Comparison of ENCODE assay signal across 8 cellular contexts in genomic region chr10:73848821-73849489, GRCh38. TPM values are rescaled to one million over a fixed set of nuclear protein-coding genes. Genes with fewer than 3 reads are reported as not detected.
DNase-seq lines count a peak whose midpoint lies in the region; ATAC-seq and TF ChIP-seq lines count a peak whose summit lies in the region.

No MANE protein-coding gene starts in this region.

- H3K4me2 ChIP-seq in BLaER1: peak overlapping the region; percentile 69

- no peak overlapping the region for H3K4me3 ChIP-seq in BLaER1

- POLR2A ChIA-PET in activated CD8-positive, alpha-beta T cell treated with anti-CD3 and anti-CD28 coated beads for 36 hours (lab: Charles Lee): interaction anchor here (0.6 to 1.7 kb wide), 10 partner anchors 9 to 88 kb away, joined by 3 to 7 read pairs (median 3); no protein-coding TSS in a partner anchor

- peak overlapping the region; percentile 76 for H3K27ac Mint-ChIP-seq in activated CD8-positive, alpha-beta T cell treated with anti-CD3 and anti-CD28 coated beads for 36 hours
- peak overlapping the region; percentile 96 for H3K27ac Mint-ChIP-seq in memory B cell

- H3K27ac ChIP-seq in BLaER1: no peak overlapping the region

- peak; percentile 94 for ATAC-seq in GM19035 (IDR thresholded peaks at IDR 0.05; ENCODE audit: unreplicated experiment)
- peak; percentile 86 for ATAC-seq in HG03354 (IDR thresholded peaks at IDR 0.05; ENCODE audit: poor library complexity, severe bottlenecking, unreplicated experiment)
- ATAC-seq in activated CD8-positive, alpha-beta T cell treated with anti-CD3 and anti-CD28 coated beads for 36 hours: peak; percentile 100
- peak; percentile 99 for ATAC-seq in memory B cell (ENCODE audit: low read depth)

- H3K27me3 Mint-ChIP-seq in activated CD8-positive, alpha-beta T cell treated with anti-CD3 and anti-CD28 coated beads for 36 hours: no peaks in the 10 kb centered on the region
- H3K27me3 Mint-ChIP-seq in memory B cell: no peaks in the 10 kb centered on the region

- peaks cover 33% of the 10 kb centered on the region for H4K20me1 ChIP-seq in BLaER1

- peaks cover 12% of the 10 kb centered on the region for H3K4me1 Mint-ChIP-seq in activated CD8-positive, alpha-beta T cell treated with anti-CD3 and anti-CD28 coated beads for 36 hours (ENCODE audit: low read depth)
- peaks cover 15% of the 10 kb centered on the region for H3K4me1 Mint-ChIP-seq in memory B cell

- H3K36me3 Mint-ChIP-seq in activated CD8-positive, alpha-beta T cell treated with anti-CD3 and anti-CD28 coated beads for 36 hours (ENCODE audit: low read depth): peaks cover 20% of the 10 kb centered on the region
- H3K36me3 Mint-ChIP-seq in memory B cell: peaks cover 46% of the 10 kb centered on the region

- no peak overlapping the region for H3K4me3 Mint-ChIP-seq in activated CD8-positive, alpha-beta T cell treated with anti-CD3 and anti-CD28 coated beads for 36 hours
- peak overlapping the region; percentile 41 for H3K4me3 Mint-ChIP-seq in memory B cell

- no peaks in the 10 kb centered on the region for H3K9me3 ChIP-seq in BLaER1

- H3K4me1 ChIP-seq in BLaER1: peaks cover 27% of the 10 kb centered on the region

- H3K27me3 ChIP-seq in BLaER1: no peaks in the 10 kb centered on the region

- peaks cover 88% of the 10 kb centered on the region for H3K36me3 ChIP-seq in BLaER1

- no peak overlapping the region for H3K9ac ChIP-seq in BLaER1

- peak; percentile 94 for TF ChIP-seq CTCF in activated CD8-positive, alpha-beta T cell treated with anti-CD3 and anti-CD28 coated beads for 36 hours (IDR thresholded peaks at IDR 0.05)

- intact Hi-C loops in activated CD8-positive, alpha-beta T cell treated with anti-CD3 and anti-CD28 coated beads for 36 hours (cut with micrococcal nuclease): loop anchor here (1.0 kb wide), 1 partner anchor 30 kb away; no protein-coding TSS in a partner anchor

- CTCF ChIA-PET in activated CD8-positive, alpha-beta T cell treated with anti-CD3 and anti-CD28 coated beads for 36 hours (lab: Charles Lee): interaction anchor here (0.6 to 13.2 kb wide), 33 partner anchors 9 to 243 kb away, joined by 3 to 430 read pairs (median 4); partner anchors contain the start of gene CAMK2G

- H3K9me3 Mint-ChIP-seq in activated CD8-positive, alpha-beta T cell treated with anti-CD3 and anti-CD28 coated beads for 36 hours: no peaks in the 10 kb centered on the region
- H3K9me3 Mint-ChIP-seq in memory B cell: no peaks in the 10 kb centered on the region

- peak; percentile 43 for DNase-seq in NCI-H82 treated with DMSO at 0.1 percent for 48 hours (lab: John Stamatoyannopoulos, UW; ENCODE audit: unreplicated experiment)
- DNase-seq in activated CD8-positive, alpha-beta T cell treated with anti-CD3 and anti-CD28 coated beads for 36 hours: peak; percentile 97
- DNase-seq in ecto neural progenitor cell (ENCODE audit: low spot score): peak; percentile 88
- peak; percentile 98 to 100 for DNase-seq in memory B cell (ENCODE audit: low spot score in 2 of 2)
- peak; percentile 79 for DNase-seq in stimulated activated CD8-positive, alpha-beta memory T cell treated with anti-CD3 and anti-CD28 coated beads, Interleukin-12 subunit alpha, Interleukin-12 subunit beta, amount 100 ng/mL, for 4 hours (ENCODE audit: low read depth)

RNA-seq across cellular contexts. Expression of gene CAMK2G, which starts 25.4 kb away (rescaled TPM):
- 10 to 100 TPM; 17.8 to 18.5 TPM for total RNA-seq in activated CD8-positive, alpha-beta T cell treated with anti-CD3 and anti-CD28 coated beads for 36 hours

RNA-seq across cellular contexts. Expression of gene NDST2, which starts 37.6 kb away (rescaled TPM):
- 10 to 100 TPM; 51.1 to 53.5 TPM for total RNA-seq in activated CD8-positive, alpha-beta T cell treated with anti-CD3 and anti-CD28 coated beads for 36 hours

Comparison
In these comparisons a context has a peak if more than half of its experiments do, and no peak if none do; other contexts are left out.
1. DNase-seq: peak in every context shown above with its lines; median percentile 99 in memory B cell; 97 in activated CD8-positive, alpha-beta T cell treated with anti-CD3 and anti-CD28 coated beads for 36 hours; 88 in ecto neural progenitor cell; 79 in stimulated activated CD8-positive, alpha-beta memory T cell treated with anti-CD3 and anti-CD28 coated beads, Interleukin-12 subunit alpha, Interleukin-12 subunit beta, amount 100 ng/mL, for 4 hours; 43 in NCI-H82 treated with DMSO at 0.1 percent for 48 hours.